Comparison of ENCODE assay signal across 8 cellular contexts in the genomic region with DNA sequence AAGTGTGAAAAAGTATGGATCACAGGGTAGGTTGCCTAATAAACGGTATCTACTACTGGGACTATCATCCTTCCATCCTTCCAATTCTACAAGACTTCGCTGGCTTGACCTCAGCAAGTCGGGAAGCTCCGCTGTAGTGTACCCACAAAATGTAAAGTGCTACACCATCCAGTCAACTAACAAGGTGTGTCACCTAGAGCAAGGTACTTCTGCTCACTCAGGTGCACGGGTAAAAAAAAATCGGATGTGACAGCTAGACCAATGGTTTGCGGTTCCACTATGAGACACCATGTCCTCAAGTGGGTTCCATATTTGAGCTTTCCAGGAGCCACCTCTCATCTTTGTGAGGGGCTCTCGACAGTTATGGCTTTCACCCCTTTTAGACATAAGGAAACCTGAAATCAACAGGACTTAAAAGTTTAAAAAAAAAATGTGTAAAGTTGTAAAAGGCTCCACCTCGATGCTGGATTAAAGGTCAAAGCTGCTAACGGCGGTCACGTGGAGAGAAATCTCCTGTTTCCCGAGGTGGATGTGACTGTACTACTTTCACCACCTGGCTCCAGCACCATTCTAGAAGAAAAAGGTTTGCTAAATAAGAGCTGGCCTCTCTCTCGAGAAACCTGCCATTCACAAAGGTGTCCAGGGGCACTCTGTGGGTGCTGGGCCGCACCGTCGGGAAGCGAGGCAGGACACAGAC. TPM values are rescaled to one million over a fixed set of nuclear protein-coding genes. Genes with fewer than 3 reads are reported as not detected.
DNase-seq lines count a peak whose midpoint lies in the region; ATAC-seq and TF ChIP-seq lines count a peak whose summit lies in the region.

No MANE protein-coding gene starts in this region.

- H3K9me2 ChIP-seq in Loucy (replicated peaks; ENCODE audit: low read depth, low read length) = no peaks in the 10 kb centered on the region

- H3K4me1 ChIP-seq in Loucy (ENCODE audit: insufficient read depth, low read length, poor library complexity, severe bottlenecking) = peaks cover 20% of the 10 kb centered on the region
- H3K4me1 ChIP-seq in naive thymus-derived CD4-positive, alpha-beta T cell (ENCODE audit: control insufficient read depth in 2 of 2, insufficient read depth in 2 of 2, low read length in 2 of 2) = peaks cover 44 to 46% of the 10 kb centered on the region in 2 donors

- no peaks in the 10 kb centered on the region for H3K27me3 Mint-ChIP-seq in central memory CD8-positive, alpha-beta T cell
- H3K27me3 Mint-ChIP-seq in naive thymus-derived CD4-positive, alpha-beta T cell = no peaks in the 10 kb centered on the region

- H3K9ac ChIP-seq in Loucy (ENCODE audit: low read depth, low read length, poor library complexity, severe bottlenecking) = peak overlapping the region; percentile 80

- H3K36me3 ChIP-seq in Loucy (ENCODE audit: insufficient read depth, low read length) = peaks cover 71% of the 10 kb centered on the region
- peaks cover 21 to 49% (median 27%) of the 10 kb centered on the region in 3 experiments for H3K36me3 ChIP-seq in naive thymus-derived CD4-positive, alpha-beta T cell (ENCODE audit: control insufficient read depth in 2 of 3, insufficient read depth in 3 of 3, low read length in 3 of 3)

- no peaks in the 10 kb centered on the region; the same call in 1 of the 2 replicates for H3F3A ChIP-seq in Loucy (ENCODE audit: low read depth)

- no peak for ATAC-seq in central memory CD8-positive, alpha-beta T cell (replicated peaks; ENCODE audit: extremely low read depth, poor library complexity, severe bottlenecking)
- no peak for ATAC-seq in naive thymus-derived CD4-positive, alpha-beta T cell
- ATAC-seq in left lobe of liver = no peak

- no peaks in the 10 kb centered on the region for H3K9me3 Mint-ChIP-seq in central memory CD8-positive, alpha-beta T cell
- no peaks in the 10 kb centered on the region for H3K9me3 Mint-ChIP-seq in naive thymus-derived CD4-positive, alpha-beta T cell

- peak overlapping the region; percentile 87 for H3K4me3 Mint-ChIP-seq in central memory CD8-positive, alpha-beta T cell
- H3K4me3 Mint-ChIP-seq in naive thymus-derived CD4-positive, alpha-beta T cell = peak overlapping the region; percentile 87 to 96 (median 94)

- intact Hi-C loops in naive thymus-derived CD4-positive, alpha-beta T cell (cut with micrococcal nuclease) = loop anchor here (1.0 to 10.0 kb wide), 16 partner anchors 11 to 1637 kb away; partner anchors contain the start of genes NELFCD (in 2 of the 2), PRELID3B (in 2 of the 2), RAB22A (in 1 of the 2) and RBM38 (in 1 of the 2)

- DNase-seq in GM12865 (ENCODE audit: low read depth) (peak; percentile 52), NCI-H128 (lab: John Stamatoyannopoulos, UW; ENCODE audit: unreplicated experiment) (no peak), left lobe of liver (ENCODE audit: low spot score) (no peak), mucosa of gallbladder (ENCODE audit: low spot score) (no peak), hippocampal formation (lab: John Stamatoyannopoulos, UW) (no peak)
- no peak for DNase-seq in central memory CD8-positive, alpha-beta T cell (ENCODE audit: low spot score in 2 of 2)
- DNase-seq in naive thymus-derived CD4-positive, alpha-beta T cell = no peak

- H3K9me3 ChIP-seq in Loucy (ENCODE audit: insufficient read depth, low read depth, low read length) = no peaks in the 10 kb centered on the region
- no peaks in the 10 kb centered on the region for H3K9me3 ChIP-seq in naive thymus-derived CD4-positive, alpha-beta T cell (ENCODE audit: control insufficient read depth in 2 of 3, low read length in 3 of 3)

- peak overlapping the region; percentile 76 for H3K4me2 ChIP-seq in Loucy (ENCODE audit: low read depth, low read length, poor library complexity, severe bottlenecking)

- peak overlapping the region; percentile 58; the same call in 1 of the 2 replicates for H2AFZ ChIP-seq in Loucy (ENCODE audit: low read length)

- peaks cover 49% of the 10 kb centered on the region for H3K4me1 Mint-ChIP-seq in central memory CD8-positive, alpha-beta T cell
- peaks cover 40 to 62% (median 56%) of the 10 kb centered on the region in 7 donors for H3K4me1 Mint-ChIP-seq in naive thymus-derived CD4-positive, alpha-beta T cell

- H3K27ac ChIP-seq in naive thymus-derived CD4-positive, alpha-beta T cell (ENCODE audit: low read depth, low read length) = peak overlapping the region; percentile 85

- H3K4me3 ChIP-seq in GM12865 (ENCODE audit: low read depth, low read length) = peak overlapping the region; percentile 85
- H3K4me3 ChIP-seq in Loucy (ENCODE audit: low read length, poor library complexity, severe bottlenecking) = peak overlapping the region; percentile 80
- H3K4me3 ChIP-seq in naive thymus-derived CD4-positive, alpha-beta T cell (ENCODE audit: low read length) = peak overlapping the region; percentile 62

- CTCF ChIA-PET in naive thymus-derived CD4-positive, alpha-beta T cell (lab: Charles Lee) = interaction anchor here (0.7 to 0.9 kb wide), 4 partner anchors 10 to 373 kb away, joined by 3 to 4 read pairs (median 3); no protein-coding TSS in a partner anchor

- peaks cover 54% of the 10 kb centered on the region for H4K20me1 ChIP-seq in Loucy (ENCODE audit: insufficient read depth, low read length, poor library complexity, severe bottlenecking)

- TF ChIP-seq CTCF in GM12865 (IDR thresholded peaks at IDR 0.05; ENCODE audit: insufficient read depth, low read depth, low read length, missing control alignments) (no peak), Loucy (conservative IDR thresholded peaks at IDR 0.05; ENCODE audit: low read length) (no peak)

- POLR2A ChIA-PET in naive thymus-derived CD4-positive, alpha-beta T cell (lab: Charles Lee) = interaction anchor here (0.6 to 4.5 kb wide), 32 partner anchors 8 to 1638 kb away, joined by 3 to 58 read pairs (median 4); partner anchors contain the start of genes NELFCD, PRELID3B, RAB22A and STX16

- H3K27ac Mint-ChIP-seq in central memory CD8-positive, alpha-beta T cell (ENCODE audit: low read depth) = peak overlapping the region; percentile 78
- H3K27ac Mint-ChIP-seq in naive thymus-derived CD4-positive, alpha-beta T cell = peak overlapping the region; percentile 86 to 96 (median 94)

- H3K79me2 ChIP-seq in Loucy (ENCODE audit: insufficient read depth, low read length) = peaks cover 73% of the 10 kb centered on the region

- peaks cover 62% of the 10 kb centered on the region for H3K36me3 Mint-ChIP-seq in central memory CD8-positive, alpha-beta T cell (ENCODE audit: insufficient read depth)
- peaks cover 11 to 49% (median 38%) of the 10 kb centered on the region in 5 donors for H3K36me3 Mint-ChIP-seq in naive thymus-derived CD4-positive, alpha-beta T cell

- H3K27me3 ChIP-seq in Loucy (ENCODE audit: insufficient read depth, low read length, poor library complexity, severe bottlenecking) = no peaks in the 10 kb centered on the region
- no peaks in the 10 kb centered on the region for H3K27me3 ChIP-seq in naive thymus-derived CD4-positive, alpha-beta T cell (ENCODE audit: control insufficient read depth in 2 of 2, insufficient read depth in 2 of 2, low read length in 2 of 2)

RNA-seq across cellular contexts. Expression of gene ATP5F1E, which starts 0.7 kb away (rescaled TPM):
- 10 to 100 TPM; 57.0 to 81.7 (median 67.4) TPM for total RNA-seq in naive thymus-derived CD4-positive, alpha-beta T cell
- 10 to 100 TPM; 31.4 to 75.7 TPM for polyA plus RNA-seq in naive thymus-derived CD4-positive, alpha-beta T cell
- 33.3 TPM for total RNA-seq in left lobe of liver
- total RNA-seq in mucosa of gallbladder = 60.1 TPM

RNA-seq across cellular contexts. Expression of gene PRELID3B, which starts 11.1 kb away (rescaled TPM):
- total RNA-seq in naive thymus-derived CD4-positive, alpha-beta T cell = 10 to 100 TPM; 37.1 to 70.4 (median 44.0) TPM
- polyA plus RNA-seq in naive thymus-derived CD4-positive, alpha-beta T cell = 10 to 100 TPM; 17.6 to 27.4 TPM
- 16.4 TPM for total RNA-seq in left lobe of liver
- 35.0 TPM for total RNA-seq in mucosa of gallbladder

RNA-seq across cellular contexts. Expression of gene TUBB1, which starts 12.2 kb away (rescaled TPM):
- 1 to 10 TPM in 1 of 5 experiments, under 1 TPM in 1, not detected in 3; 0.98 to 9.5 TPM for total RNA-seq in naive thymus-derived CD4-positive, alpha-beta T cell
- under 1 TPM; 0.14 to 0.22 TPM for polyA plus RNA-seq in naive thymus-derived CD4-positive, alpha-beta T cell
- total RNA-seq in left lobe of liver (0.25 TPM), mucosa of gallbladder (0.09 TPM)

RNA-seq across cellular contexts. Expression of gene CTSZ, which starts 24.4 kb away (rescaled TPM):
- total RNA-seq in naive thymus-derived CD4-positive, alpha-beta T cell = 100 to 1,000 TPM in 1 of 5 experiments, 10 to 100 TPM in 4; 29.5 to 165 (median 34.1) TPM
- 1 to 10 TPM; 1.0 to 3.0 TPM for polyA plus RNA-seq in naive thymus-derived CD4-positive, alpha-beta T cell
- total RNA-seq in left lobe of liver = 248 TPM
- 101 TPM for total RNA-seq in mucosa of gallbladder

RNA-seq across cellular contexts. Expression of gene NELFCD, which starts 50.4 kb away (rescaled TPM):
- 10 to 100 TPM; 84.5 to 96.1 (median 90.8) TPM for total RNA-seq in naive thymus-derived CD4-positive, alpha-beta T cell
- 10 to 100 TPM; 65.0 to 81.6 TPM for polyA plus RNA-seq in naive thymus-derived CD4-positive, alpha-beta T cell
- total RNA-seq in left lobe of liver (34.8 TPM), mucosa of gallbladder (55.2 TPM)
